In genomic region chr2:35495182-35495581, GRCh38 we compare ENCODE assay signal across 19 cellular contexts.
DNase-seq lines count a peak whose midpoint lies in the region; ATAC-seq and TF ChIP-seq lines count a peak whose summit lies in the region.
"Had no signal": no experiment of that assay in that cellular context is flagged by ENCODE, and none has a peak within 500 bp of the region (broad histone marks: within the 10 kb centered on the region; RNA-seq: fewer than 3 reads in every experiment).

No MANE protein-coding gene starts in this region.

- no peaks in the 10 kb centered on the region for H3K79me1 ChIP-seq in H9 (ENCODE audit: insufficient read depth, low read depth, low read length, poor library complexity, severe bottlenecking)

- no peaks in the 10 kb centered on the region for H3K23me2 ChIP-seq in H9 (ENCODE audit: insufficient read length, low read depth, low read length, poor library complexity, severe bottlenecking)

- no peak overlapping the region for H3K23ac ChIP-seq in H9 (ENCODE audit: insufficient read length, low read depth, low read length)

- H3K18ac ChIP-seq in H9 (ENCODE audit: insufficient read length, low read depth, low read length), result no peak overlapping the region

- H3K4me3 Mint-ChIP-seq in H9, result no peak overlapping the region
- no peak overlapping the region for H3K4me3 Mint-ChIP-seq in endodermal cell
- no peak overlapping the region for H3K4me3 Mint-ChIP-seq in neural crest cell
- H3K4me3 Mint-ChIP-seq: CD4-positive, alpha-beta T cell had no signal

- H2BK5ac ChIP-seq in H9 (ENCODE audit: insufficient read length, low read length), result no peak overlapping the region

- no peak overlapping the region for H2BK20ac ChIP-seq in H9 (ENCODE audit: low read depth, low read length, poor library complexity, severe bottlenecking)

- H3K4ac ChIP-seq in H9 (ENCODE audit: low read depth, low read length), result no peak overlapping the region

- H3K4me1 Mint-ChIP-seq in H9 (peaks cover 11% of the 10 kb centered on the region in 2 experiments), endodermal cell (peaks cover 13% of the 10 kb centered on the region), neural crest cell (no peaks in the 10 kb centered on the region)

- no peaks in the 10 kb centered on the region for H4K20me1 ChIP-seq in H9 (ENCODE audit: control insufficient read depth, insufficient read depth, insufficient read length)
- H4K20me1 ChIP-seq: BLaER1 had no signal

- H2BK12ac ChIP-seq in H9 (ENCODE audit: insufficient read length, low read depth, low read length), result no peak overlapping the region

- H2BK120ac ChIP-seq in H9 (ENCODE audit: low read depth, low read length, poor library complexity, severe bottlenecking), result no peak overlapping the region

- ATAC-seq in HG03571 (IDR thresholded peaks at IDR 0.05; ENCODE audit: unreplicated experiment), result no peak
- ATAC-seq in HG02840 (IDR thresholded peaks at IDR 0.05; ENCODE audit: low FRiP score, unreplicated experiment), result no peak
- ATAC-seq: GM12878 had no signal

- peaks cover 0 to 6% (median 4%) of the 10 kb centered on the region in 3 experiments; a peak in 2 of 7 replicates for H3K36me3 Mint-ChIP-seq in H9 (ENCODE audit: insufficient read depth in 1 of 3, low read depth in 3 of 3)
- H3K36me3 Mint-ChIP-seq in endodermal cell (ENCODE audit: low read depth), result peaks cover 22% of the 10 kb centered on the region
- H3K36me3 Mint-ChIP-seq in neural crest cell (ENCODE audit: low read depth), result peaks cover 2% of the 10 kb centered on the region

- no peak overlapping the region for H4K8ac ChIP-seq in H9 (replicated peaks; ENCODE audit: insufficient read length, low read depth, low read length)

- DNase-seq in H9 (no peak), NCI-H69 (lab: John Stamatoyannopoulos, UW) (peak; percentile 83), endodermal cell (peak; percentile 50), neural crest cell (ENCODE audit: low read depth, low spot score) (no peak), 8988T (no peak)
- DNase-seq: CD4-positive, alpha-beta T cell; DMS 273 treated with DMSO at 0.1 percent for 48 hours; DMS79 treated with DMSO at 0.1 percent for 48 hours; GM23248; KG1; MV-4-11; NCI-H187; NK-92 treated with Interleukin-12 subunit alpha and Interleukin-12 subunit beta, amount 100 ng/mL, for 24 hours had no signal

- peak overlapping the region in 2 of 3 experiments; percentile 30 to 32; a peak in 2 of 7 replicates for H3K27ac Mint-ChIP-seq in H9
- peak overlapping the region; percentile 19 for H3K27ac Mint-ChIP-seq in endodermal cell
- H3K27ac Mint-ChIP-seq in neural crest cell (ENCODE audit: unreplicated experiment), result peak overlapping the region; percentile 27
- H3K27ac Mint-ChIP-seq: CD4-positive, alpha-beta T cell had no signal

- H3K56ac ChIP-seq in H9 (ENCODE audit: insufficient read length, low read depth, low read length), result no peak overlapping the region

- H3K36me3 ChIP-seq in endodermal cell (ENCODE audit: control insufficient read depth, insufficient read depth, low read length), result no peaks in the 10 kb centered on the region
- H3K36me3 ChIP-seq: BLaER1, SJSA1 had no signal

- H3K4me3 ChIP-seq in endodermal cell (ENCODE audit: low read length), result no peak overlapping the region
- H3K4me3 ChIP-seq: BLaER1, GM12878, GM23248, SJSA1 had no signal

- H3K27me3 Mint-ChIP-seq in H9 (ENCODE audit: low read depth), result no peaks in the 10 kb centered on the region
- no peaks in the 10 kb centered on the region for H3K27me3 Mint-ChIP-seq in endodermal cell (ENCODE audit: insufficient read depth)
- no peaks in the 10 kb centered on the region for H3K27me3 Mint-ChIP-seq in neural crest cell (ENCODE audit: low read depth)
- H3K27me3 Mint-ChIP-seq: CD4-positive, alpha-beta T cell had no signal

- no peak overlapping the region for H3K4me2 ChIP-seq in H9 (ENCODE audit: insufficient read depth, insufficient read length, low read length)
- H3K4me2 ChIP-seq: BLaER1 had no signal

- H3K9ac ChIP-seq in H9 (ENCODE audit: extremely low read depth, insufficient read length, low read length) (no peak overlapping the region), endodermal cell (ENCODE audit: extremely low read depth, low read length, poor library complexity, severe bottlenecking) (no peak overlapping the region)
- H3K9ac ChIP-seq: BLaER1, GM23248 had no signal

- H3K9me3 ChIP-seq in H9 (ENCODE audit: control insufficient read depth, low read depth, low read length), result no peaks in the 10 kb centered on the region
- peaks cover 7% of the 10 kb centered on the region for H3K9me3 ChIP-seq in endodermal cell (ENCODE audit: control insufficient read depth, low read length)
- H3K9me3 ChIP-seq: BLaER1, Caco-2 had no signal

- no peak overlapping the region for H3K27ac ChIP-seq in H9 (ENCODE audit: insufficient read length, low read depth, low read length)
- H3K27ac ChIP-seq in endodermal cell (ENCODE audit: low read depth, low read length), result no peak overlapping the region
- H3K27ac ChIP-seq: BLaER1, GM23248, SJSA1 had no signal

- H4K5ac ChIP-seq in H9 (ENCODE audit: insufficient read length, low read depth, low read length), result no peak overlapping the region

- no peak overlapping the region for H2BK15ac ChIP-seq in H9 (ENCODE audit: low read depth, low read length)

- no peaks in the 10 kb centered on the region for H3K27me3 ChIP-seq in H9 (ENCODE audit: insufficient read depth, low read length)
- H3K27me3 ChIP-seq in endodermal cell (ENCODE audit: control insufficient read depth, insufficient read depth, low read length, poor library complexity, severe bottlenecking), result no peaks in the 10 kb centered on the region
- H3K27me3 ChIP-seq: BLaER1, SJSA1 had no signal

- H2AK5ac ChIP-seq in H9 (ENCODE audit: insufficient read length, low read length), result no peak overlapping the region

- H4K91ac ChIP-seq in H9 (ENCODE audit: insufficient read length, low read depth, low read length), result no peak overlapping the region

- no peak overlapping the region for H3T11ph ChIP-seq in H9 (ENCODE audit: low read length)

- H2AFZ ChIP-seq in H9 (ENCODE audit: low read length), result no peak overlapping the region
- H2AFZ ChIP-seq: GM23248 had no signal

- TF ChIP-seq CTCF in H9 (conservative IDR thresholded peaks at IDR 0.05), result no peak
- no peak for TF ChIP-seq CTCF in endodermal cell (conservative IDR thresholded peaks at IDR 0.05)
- no peak for TF ChIP-seq CTCF in neural crest cell (conservative IDR thresholded peaks at IDR 0.05)

- H3K9me3 Mint-ChIP-seq in H9, result peaks cover 0 to 2% of the 10 kb centered on the region in 2 experiments; a peak in 2 of 5 replicates
- H3K9me3 Mint-ChIP-seq in endodermal cell, result peaks cover 5% of the 10 kb centered on the region
- peaks cover 5% of the 10 kb centered on the region for H3K9me3 Mint-ChIP-seq in neural crest cell

- no peaks in the 10 kb centered on the region for H3K79me2 ChIP-seq in H9 (ENCODE audit: insufficient read depth, low read length)

- H3K14ac ChIP-seq in H9 (ENCODE audit: insufficient read depth, low read length), result no peak overlapping the region

- H3K4me1 ChIP-seq in H9 (ENCODE audit: insufficient read depth, low read length), result peaks cover 2% of the 10 kb centered on the region; the same call in 1 of the 2 replicates
- H3K4me1 ChIP-seq in endodermal cell (ENCODE audit: control insufficient read depth, insufficient read depth, low read length), result no peaks in the 10 kb centered on the region
- H3K4me1 ChIP-seq: BLaER1, Caco-2, SJSA1 had no signal

Comparison
In these comparisons a context has a peak if more than half of its experiments do, and no peak if none do; other contexts are left out.
1. DNase-seq: peak in NCI-H69 (single experiment) and endodermal cell (single experiment); none in H9 (single experiment), neural crest cell (single experiment) and 8988T (single experiment).
2. Peak in every context shown above with its lines, with median percentiles within 50 percentile points of each other: H3K27ac Mint-ChIP-seq.